ENCODE assay signal across 8 cellular contexts in the genomic region with DNA sequence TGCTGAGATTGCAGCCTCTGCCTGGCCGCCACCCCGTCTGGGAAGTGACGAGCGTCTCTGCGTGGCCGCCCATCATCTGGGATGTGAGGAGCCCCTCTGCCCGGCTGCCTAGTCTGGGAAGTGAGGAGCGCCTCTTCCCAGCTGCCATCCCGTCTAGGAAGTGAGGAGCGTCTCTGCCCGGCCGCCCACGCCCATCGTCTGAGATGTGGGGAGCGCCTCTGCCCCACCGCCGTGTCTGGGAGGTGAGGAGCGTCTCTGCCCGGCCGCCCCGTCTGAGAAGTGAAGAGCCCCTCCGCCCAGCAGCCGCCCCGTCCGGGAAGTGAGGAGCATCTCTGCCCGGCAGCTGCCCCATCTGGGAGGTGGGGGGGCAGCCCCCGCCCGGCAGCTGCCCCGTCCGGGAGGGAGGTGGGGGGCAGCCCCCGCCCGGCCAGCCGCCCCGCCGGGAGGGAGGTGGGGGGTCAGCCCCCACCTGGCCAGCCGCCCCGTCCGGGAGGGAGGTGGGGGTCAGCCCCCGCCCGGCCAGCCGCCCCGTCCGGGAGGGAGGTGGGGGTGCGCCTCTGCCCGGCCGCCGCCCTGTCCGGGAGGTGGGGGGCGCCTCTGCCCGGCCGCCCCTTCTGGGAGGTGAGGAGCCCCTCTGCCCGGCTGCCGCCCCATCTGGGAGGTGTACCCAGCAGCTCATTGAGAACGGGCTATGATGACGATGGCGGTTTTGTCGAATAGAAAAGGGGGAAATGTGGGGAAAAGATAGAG. TPM values are rescaled to one million over a fixed set of nuclear protein-coding genes. Genes with fewer than 3 reads are reported as not detected.
"Had no signal": no experiment of that assay in that cellular context is flagged by ENCODE, and none has a peak within 500 bp of the region (broad histone marks: within the 10 kb centered on the region; RNA-seq: fewer than 3 reads in every experiment).

No MANE protein-coding gene starts in this region.

RNA-seq across cellular contexts. Expression of a gene that starts 25.6 kb away (rescaled TPM):
- total RNA-seq: natural killer cell, neural crest cell, omental fat pad, osteocyte, posterior vena cava, sciatic nerve, skeletal muscle tissue, smooth muscle cell had no signal
